ENCODE assay signal across 19 cellular contexts in the genomic region with DNA sequence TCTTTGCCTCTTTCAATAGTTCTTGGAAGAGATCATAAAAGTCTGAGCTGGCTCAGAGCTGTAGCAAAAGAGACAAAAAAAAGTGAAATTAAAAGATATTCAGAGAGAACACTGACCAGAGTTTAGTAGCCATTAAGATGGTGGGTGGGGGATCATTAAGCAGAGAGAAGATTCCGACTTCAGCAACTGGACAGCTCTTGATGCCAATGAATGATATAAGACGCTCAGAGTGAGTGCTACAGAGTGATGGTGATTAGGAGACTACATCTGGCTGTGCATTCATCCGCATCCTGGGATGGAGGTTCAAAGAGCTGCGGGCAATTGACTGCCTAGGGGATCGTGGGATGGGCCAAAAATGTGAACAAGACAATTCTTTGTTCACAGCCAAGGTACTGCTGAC.
"Had no signal": no experiment of that assay in that cellular context is flagged by ENCODE, and none has a peak within 500 bp of the region (broad histone marks: within the 10 kb centered on the region; RNA-seq: fewer than 3 reads in every experiment).

No MANE protein-coding gene starts in this region.

- H3K27ac Mint-ChIP-seq: activated CD4-positive, alpha-beta T cell treated with anti-CD3 and anti-CD28 coated beads, Interleukin-2, amount 10 ng/mL, durations not matched to agents 7 days and 5 days; activated CD8-positive, alpha-beta memory T cell treated with anti-CD3 and anti-CD28 coated beads, Interleukin-2, amount 10 ng/mL, durations not matched to agents 7 days and 5 days; activated CD8-positive, alpha-beta T cell treated with anti-CD3 and anti-CD28 coated beads for 36 hours; activated naive CD4-positive, alpha-beta T cell treated with anti-CD3 and anti-CD28 coated beads, Interleukin-2, amount 50 U/mL, for 24 hours; brain; stimulated activated effector memory CD8-positive, alpha-beta T cell treated with anti-CD3 and anti-CD28 coated beads, Interleukin-12 subunit alpha, Interleukin-12 subunit beta, amount 100 ng/mL, for 72 hours; T-helper 2 cell treated with Interferon-gamma antibody and Interleukin-4, amounts not matched to agents 5 μg/mL and 100 μg/mL, for 36 hours had no signal

- H3K27me3 Mint-ChIP-seq: activated CD4-positive, alpha-beta T cell treated with anti-CD3 and anti-CD28 coated beads, Interleukin-2, amount 10 ng/mL, durations not matched to agents 7 days and 5 days; activated CD8-positive, alpha-beta memory T cell treated with anti-CD3 and anti-CD28 coated beads, Interleukin-2, amount 10 ng/mL, durations not matched to agents 7 days and 5 days; activated CD8-positive, alpha-beta T cell treated with anti-CD3 and anti-CD28 coated beads for 36 hours; activated naive CD4-positive, alpha-beta T cell treated with anti-CD3 and anti-CD28 coated beads, Interleukin-2, amount 50 U/mL, for 24 hours; stimulated activated naive CD8-positive, alpha-beta T cell treated with anti-CD3 and anti-CD28 coated beads, Interleukin-15, amount 100 ng/mL, for 72 hours had no signal

- H3K36me3 Mint-ChIP-seq: activated CD8-positive, alpha-beta memory T cell treated with anti-CD3 and anti-CD28 coated beads, Interleukin-2, amount 10 ng/mL, durations not matched to agents 7 days and 5 days; activated naive CD4-positive, alpha-beta T cell treated with anti-CD3 and anti-CD28 coated beads, Interleukin-2, amount 50 U/mL, for 24 hours; brain; stimulated activated effector memory CD8-positive, alpha-beta T cell treated with anti-CD3 and anti-CD28 coated beads, Interleukin-12 subunit alpha, Interleukin-12 subunit beta, amount 100 ng/mL, for 72 hours had no signal

- H3K9me3 ChIP-seq: tibial artery had no signal

- H3K4me3 Mint-ChIP-seq: activated CD4-positive, alpha-beta T cell treated with anti-CD3 and anti-CD28 coated beads, Interleukin-2, amount 10 ng/mL, durations not matched to agents 7 days and 5 days; activated CD8-positive, alpha-beta memory T cell treated with anti-CD3 and anti-CD28 coated beads, Interleukin-2, amount 10 ng/mL, durations not matched to agents 7 days and 5 days; activated CD8-positive, alpha-beta T cell treated with anti-CD3 and anti-CD28 coated beads for 36 hours; activated naive CD4-positive, alpha-beta T cell treated with anti-CD3 and anti-CD28 coated beads, Interleukin-2, amount 50 U/mL, for 24 hours; brain; stimulated activated effector memory CD8-positive, alpha-beta T cell treated with anti-CD3 and anti-CD28 coated beads, Interleukin-12 subunit alpha, Interleukin-12 subunit beta, amount 100 ng/mL, for 72 hours; stimulated activated naive CD8-positive, alpha-beta T cell treated with anti-CD3 and anti-CD28 coated beads, Interleukin-15, amount 100 ng/mL, for 72 hours; T-helper 2 cell treated with Interferon-gamma antibody and Interleukin-4, amounts not matched to agents 5 μg/mL and 100 μg/mL, for 36 hours had no signal

- H3K27ac ChIP-seq: tibial artery, VCaP had no signal

- H3K9me3 Mint-ChIP-seq: activated CD4-positive, alpha-beta T cell treated with anti-CD3 and anti-CD28 coated beads, Interleukin-2, amount 10 ng/mL, durations not matched to agents 7 days and 5 days; activated naive CD4-positive, alpha-beta T cell treated with anti-CD3 and anti-CD28 coated beads, Interleukin-2, amount 50 U/mL, for 24 hours; brain had no signal

- H3K36me3 ChIP-seq: tibial artery had no signal

- H3K4me3 ChIP-seq: tibial artery had no signal

- H3K4me1 ChIP-seq: tibial artery had no signal

- DNase-seq: activated CD4-positive, alpha-beta T cell treated with anti-CD3 and anti-CD28 coated beads, Interleukin-2, amount 10 ng/mL, durations not matched to agents 7 days and 5 days; activated CD4-positive, CD25-positive, alpha-beta regulatory T cell treated with anti-CD3 and anti-CD28 coated beads, Interleukin-2, amount 50 U/mL, for 72 hours; activated CD8-positive, alpha-beta memory T cell treated with anti-CD3 and anti-CD28 coated beads, Interleukin-2, amount 10 ng/mL, durations not matched to agents 7 days and 5 days; activated CD8-positive, alpha-beta T cell treated with anti-CD3 and anti-CD28 coated beads for 36 hours; activated gamma-delta T cell treated with Interleukin-2 at 50 U/mL for 16 hours; aorta; effector CD4-positive, alpha-beta T cell; foreskin melanocyte; posterior cingulate gyrus; small intestine; stimulated activated CD4-positive, alpha-beta T cell treated with anti-CD3 and anti-CD28 coated beads, Interleukin-2, amount 100 ng/mL, for 24 hours; stimulated activated naive CD8-positive, alpha-beta T cell treated with anti-CD3 and anti-CD28 coated beads, Interleukin-15, amount 100 ng/mL, for 72 hours; tibial artery had no signal

- ATAC-seq: activated CD8-positive, alpha-beta memory T cell treated with anti-CD3 and anti-CD28 coated beads, Interleukin-2, amount 10 ng/mL, durations not matched to agents 7 days and 5 days; activated CD8-positive, alpha-beta T cell treated with anti-CD3 and anti-CD28 coated beads for 36 hours; sciatic nerve; stimulated activated effector memory CD8-positive, alpha-beta T cell treated with anti-CD3 and anti-CD28 coated beads, Interleukin-12 subunit alpha, Interleukin-12 subunit beta, amount 100 ng/mL, for 72 hours; stimulated activated naive CD8-positive, alpha-beta T cell treated with anti-CD3 and anti-CD28 coated beads, Interleukin-15, amount 100 ng/mL, for 72 hours had no signal

- H3K27me3 ChIP-seq: tibial artery had no signal

- H3K4me1 Mint-ChIP-seq: activated CD4-positive, alpha-beta T cell treated with anti-CD3 and anti-CD28 coated beads, Interleukin-2, amount 10 ng/mL, durations not matched to agents 7 days and 5 days; activated CD8-positive, alpha-beta memory T cell treated with anti-CD3 and anti-CD28 coated beads, Interleukin-2, amount 10 ng/mL, durations not matched to agents 7 days and 5 days; activated naive CD4-positive, alpha-beta T cell treated with anti-CD3 and anti-CD28 coated beads, Interleukin-2, amount 50 U/mL, for 24 hours; stimulated activated effector memory CD8-positive, alpha-beta T cell treated with anti-CD3 and anti-CD28 coated beads, Interleukin-12 subunit alpha, Interleukin-12 subunit beta, amount 100 ng/mL, for 72 hours; stimulated activated naive CD8-positive, alpha-beta T cell treated with anti-CD3 and anti-CD28 coated beads, Interleukin-15, amount 100 ng/mL, for 72 hours had no signal
